14 cellular contexts compared by ENCODE assay signal in genomic region chr5:176614805-176615478, GRCh38. TPM values are rescaled to one million over a fixed set of nuclear protein-coding genes. Genes with fewer than 3 reads are reported as not detected.
DNase-seq lines count a peak whose midpoint lies in the region; ATAC-seq, FAIRE-seq and TF ChIP-seq lines count a peak whose summit lies in the region.
"Had no signal": no experiment of that assay in that cellular context is flagged by ENCODE, and none has a peak within 500 bp of the region (broad histone marks: within the 10 kb centered on the region; RNA-seq: fewer than 3 reads in every experiment).

No MANE protein-coding gene starts in this region.

- no peak overlapping the region for H3K9ac ChIP-seq in HCT116 (ENCODE audit: low read length)
- H3K9ac ChIP-seq in endothelial cell of umbilical vein (replicated peaks; ENCODE audit: extremely low read depth, insufficient read depth, low read length): no peak overlapping the region
- no peak overlapping the region for H3K9ac ChIP-seq in smooth muscle cell (ENCODE audit: low read depth)

- peaks cover 3% of the 10 kb centered on the region for H3F3A ChIP-seq in smooth muscle cell (ENCODE audit: low read depth)

- H3K27me3 ChIP-seq in HCT116 (ENCODE audit: insufficient read depth, low read length): no peaks in the 10 kb centered on the region
- H3K27me3 ChIP-seq in RWPE2 (ENCODE audit: insufficient read depth, poor library complexity, severe bottlenecking): peaks cover 10% of the 10 kb centered on the region
- peaks cover 7 to 16% of the 10 kb centered on the region in 2 experiments for H3K27me3 ChIP-seq in endothelial cell of umbilical vein (ENCODE audit: control insufficient read depth in 2 of 2, insufficient read depth in 2 of 2, low read length in 2 of 2)
- peaks cover 38% of the 10 kb centered on the region for H3K27me3 ChIP-seq in smooth muscle cell (ENCODE audit: low read depth)

- H3K79me2 ChIP-seq in HCT116 (ENCODE audit: insufficient read depth, low read length) (no peaks in the 10 kb centered on the region), endothelial cell of umbilical vein (ENCODE audit: control insufficient read depth, insufficient read depth, low read length) (no peaks in the 10 kb centered on the region), smooth muscle cell (ENCODE audit: low read depth) (no peaks in the 10 kb centered on the region)
- H3K79me2 ChIP-seq: hepatocyte had no signal

- no peaks in the 10 kb centered on the region for H3K36me3 ChIP-seq in HCT116 (ENCODE audit: control insufficient read depth in 1 of 2, insufficient read depth in 2 of 2, low read length in 2 of 2)
- no peaks in the 10 kb centered on the region for H3K36me3 ChIP-seq in RWPE2 (ENCODE audit: low read depth)
- no peaks in the 10 kb centered on the region for H3K36me3 ChIP-seq in endothelial cell of umbilical vein (ENCODE audit: control insufficient read depth in 2 of 2, extremely low read depth in 1 of 2, insufficient read depth in 2 of 2, low read length in 2 of 2)
- no peaks in the 10 kb centered on the region for H3K36me3 ChIP-seq in smooth muscle cell (ENCODE audit: low read depth)

- ATAC-seq in HCT116 (no peak), RWPE2 (ENCODE audit: low read depth) (peak; percentile 68), GM19395 (IDR thresholded peaks at IDR 0.05; ENCODE audit: unreplicated experiment) (no peak)
- ATAC-seq in stimulated activated memory B cell treated with anti-CD40 and anti-IgM and Interleukin-4, amounts not matched to agents 10 μg/mL and 1 μg/mL and 100 μg/mL, for 72 hours: no peak

- H3K9me3 Mint-ChIP-seq in stimulated activated memory B cell treated with anti-CD40 and anti-IgM and Interleukin-4, amounts not matched to agents 10 μg/mL and 1 μg/mL and 100 μg/mL, for 72 hours: no peaks in the 10 kb centered on the region
- H3K9me3 Mint-ChIP-seq in activated naive CD4-positive, alpha-beta T cell treated with anti-CD3 and anti-CD28 coated beads, Interleukin-2, amount 10 ng/mL, durations not matched to agents 7 days and 5 days: no peaks in the 10 kb centered on the region
- H3K9me3 Mint-ChIP-seq: dendritic cell treated with granulocyte-macrophage colony-stimulating factor and Interleukin-4, amounts not matched to agents 40 ng/mL and 50 ng/mL, for 4 days; memory B cell had no signal

- H2AFZ ChIP-seq in HCT116 (ENCODE audit: low read depth, low read length, poor library complexity, severe bottlenecking) (no peak overlapping the region), endothelial cell of umbilical vein (ENCODE audit: low read depth, low read length) (no peak overlapping the region), smooth muscle cell (ENCODE audit: low read depth) (no peak overlapping the region)
- H2AFZ ChIP-seq: hepatocyte had no signal

- H3K27ac ChIP-seq in HCT116 (ENCODE audit: low read depth, low read length) (no peak overlapping the region), RWPE2 (ENCODE audit: poor library complexity, severe bottlenecking) (no peak overlapping the region), endothelial cell of umbilical vein (ENCODE audit: insufficient read depth, low read depth, low read length) (no peak overlapping the region), smooth muscle cell (ENCODE audit: low read depth) (no peak overlapping the region)
- H3K27ac ChIP-seq: hepatocyte had no signal

- H3K4me1 Mint-ChIP-seq in stimulated activated memory B cell treated with anti-CD40 and anti-IgM and Interleukin-4, amounts not matched to agents 10 μg/mL and 1 μg/mL and 100 μg/mL, for 72 hours: peaks cover 5% of the 10 kb centered on the region
- H3K4me1 Mint-ChIP-seq in activated naive CD4-positive, alpha-beta T cell treated with anti-CD3 and anti-CD28 coated beads, Interleukin-2, amount 10 ng/mL, durations not matched to agents 7 days and 5 days: peaks cover 20% of the 10 kb centered on the region

- H3K4me3 Mint-ChIP-seq in stimulated activated memory B cell treated with anti-CD40 and anti-IgM and Interleukin-4, amounts not matched to agents 10 μg/mL and 1 μg/mL and 100 μg/mL, for 72 hours: no peak overlapping the region
- no peak overlapping the region for H3K4me3 Mint-ChIP-seq in activated naive CD4-positive, alpha-beta T cell treated with anti-CD3 and anti-CD28 coated beads, Interleukin-2, amount 10 ng/mL, durations not matched to agents 7 days and 5 days
- H3K4me3 Mint-ChIP-seq: dendritic cell treated with granulocyte-macrophage colony-stimulating factor and Interleukin-4, amounts not matched to agents 40 ng/mL and 50 ng/mL, for 4 days; memory B cell had no signal

- no peaks in the 10 kb centered on the region for H3K9me3 ChIP-seq in HCT116 (ENCODE audit: control insufficient read depth in 1 of 2, insufficient read depth in 1 of 2, low read depth in 1 of 2, low read length in 2 of 2)
- H3K9me3 ChIP-seq in RWPE2 (ENCODE audit: severe bottlenecking): no peaks in the 10 kb centered on the region
- H3K9me3 ChIP-seq in endothelial cell of umbilical vein (replicated peaks; ENCODE audit: control insufficient read depth, insufficient read depth, low read length): no peaks in the 10 kb centered on the region
- no peaks in the 10 kb centered on the region for H3K9me3 ChIP-seq in smooth muscle cell (replicated peaks; ENCODE audit: low read depth)

- dilution Hi-C loops in endothelial cell of umbilical vein (cut with MboI; ENCODE audit: extremely low pct_ligation_motif_present, low sequenced_read_pairs): no loop called here

- TF ChIP-seq POLR2A in HCT116 (IDR thresholded peaks at IDR 0.05; ENCODE audit: borderline replicate concordance, extremely low read depth, insufficient read depth, insufficient read length) (no peak), endothelial cell of umbilical vein (IDR thresholded peaks at IDR 0.05; ENCODE audit: low read depth, low read length) (no peak)

- RAD21 ChIA-PET in HCT116 (lab: Charles Lee; ENCODE audit: low non-redundant PET in 1 of 2, low total read pairs in 2 of 2, uncharacterized antibody in 2 of 2, unreplicated experiment in 2 of 2): interaction anchor here in 1 of 2 experiments (0.7 kb wide), 1 partner anchor 175 kb away, joined by 13 read pairs; no protein-coding TSS in a partner anchor

- intact Hi-C loops in HCT116 (cut with micrococcal nuclease) (no loop called here), endothelial cell of umbilical vein (cut with micrococcal nuclease) (loop anchor here (2.0 to 10.0 kb wide), 2 partner anchors 78 to 170 kb away; partner anchors contain the start of genes FAF2 and RNF44)

- no peaks in the 10 kb centered on the region for H3K9me2 ChIP-seq in HCT116 (ENCODE audit: insufficient read depth)

- POLR2A ChIA-PET in HCT116 (lab: Charles Lee) (no interaction called here), endothelial cell of umbilical vein (lab: Charles Lee) (no interaction called here)

- peaks cover 25 to 45% of the 10 kb centered on the region in 2 experiments for H3K4me1 ChIP-seq in HCT116 (ENCODE audit: control insufficient read depth in 1 of 2, insufficient read depth in 2 of 2, low read length in 2 of 2)
- peaks cover 8% of the 10 kb centered on the region for H3K4me1 ChIP-seq in RWPE2 (ENCODE audit: insufficient read depth, poor library complexity, severe bottlenecking)
- H3K4me1 ChIP-seq in endothelial cell of umbilical vein (ENCODE audit: control insufficient read depth, extremely low read depth, insufficient read depth, low read length): peaks cover 23% of the 10 kb centered on the region
- H3K4me1 ChIP-seq in smooth muscle cell (ENCODE audit: low read depth): peaks cover 6% of the 10 kb centered on the region

- H3K36me3 Mint-ChIP-seq in stimulated activated memory B cell treated with anti-CD40 and anti-IgM and Interleukin-4, amounts not matched to agents 10 μg/mL and 1 μg/mL and 100 μg/mL, for 72 hours: no peaks in the 10 kb centered on the region
- H3K36me3 Mint-ChIP-seq in activated naive CD4-positive, alpha-beta T cell treated with anti-CD3 and anti-CD28 coated beads, Interleukin-2, amount 10 ng/mL, durations not matched to agents 7 days and 5 days: no peaks in the 10 kb centered on the region
- H3K36me3 Mint-ChIP-seq: memory B cell had no signal

- 38% methylated on average over 8 of the region's 8 CpGs for WGBS in smooth muscle cell (ENCODE audit: low lambda C conversion rate)

- no peak for TF ChIP-seq CTCF in HCT116 (IDR thresholded peaks at IDR 0.05 in 2 of 3, conservative IDR thresholded peaks at IDR 0.05 in 1 of 3; ENCODE audit: borderline replicate concordance in 1 of 3, insufficient read depth in 1 of 3, low read depth in 2 of 3, low read length in 2 of 3)
- no peak for TF ChIP-seq CTCF in RWPE2 (IDR thresholded peaks at IDR 0.05; ENCODE audit: poor library complexity, severe bottlenecking)
- TF ChIP-seq CTCF in endothelial cell of umbilical vein (IDR thresholded peaks at IDR 0.05; ENCODE audit: extremely low read depth in 1 of 2, insufficient read depth in 1 of 2, low read depth in 1 of 2, low read length in 2 of 2): no peak
- TF ChIP-seq CTCF in smooth muscle cell (IDR thresholded peaks at IDR 0.05; ENCODE audit: borderline replicate concordance, insufficient read depth, poor library complexity, severe bottlenecking): no peak

- H3K9me1 ChIP-seq in endothelial cell of umbilical vein (replicated peaks; ENCODE audit: control insufficient read depth, extremely low read depth, insufficient read depth, low read length): no peaks in the 10 kb centered on the region

- peak; percentile 94 for FAIRE-seq in endothelial cell of umbilical vein (lab: Jason Lieb, UNC)

- TF ChIP-seq RAD21 in HCT116 (IDR thresholded peaks at IDR 0.05; ENCODE audit: low read depth): no peak

- H3K27me3 Mint-ChIP-seq in stimulated activated memory B cell treated with anti-CD40 and anti-IgM and Interleukin-4, amounts not matched to agents 10 μg/mL and 1 μg/mL and 100 μg/mL, for 72 hours: peaks cover 77% of the 10 kb centered on the region
- peaks cover 90% of the 10 kb centered on the region for H3K27me3 Mint-ChIP-seq in activated naive CD4-positive, alpha-beta T cell treated with anti-CD3 and anti-CD28 coated beads, Interleukin-2, amount 10 ng/mL, durations not matched to agents 7 days and 5 days

- H4K20me1 ChIP-seq in HCT116 (ENCODE audit: insufficient read depth): no peaks in the 10 kb centered on the region
- no peaks in the 10 kb centered on the region for H4K20me1 ChIP-seq in endothelial cell of umbilical vein (replicated peaks; ENCODE audit: control insufficient read depth, extremely low read depth, insufficient read depth, low read length)
- H4K20me1 ChIP-seq in smooth muscle cell (ENCODE audit: low read depth): no peaks in the 10 kb centered on the region

- DNase-seq in HCT116 (ENCODE audit: low read depth, low spot score): no peak
- peak; percentile 86 for DNase-seq in RWPE2 (ENCODE audit: low spot score)
- DNase-seq in endothelial cell of umbilical vein (ENCODE audit: low read depth, low spot score): peak; percentile 80
- no peak for DNase-seq in smooth muscle cell (lab: John Stamatoyannopoulos, UW; ENCODE audit: unreplicated experiment)
- no peak for DNase-seq in activated naive CD4-positive, alpha-beta T cell treated with anti-CD3 and anti-CD28 coated beads, Interleukin-2, amount 10 ng/mL, durations not matched to agents 7 days and 5 days
- DNase-seq: activated CD4-positive, alpha-beta T cell treated with anti-CD3 and anti-CD28 coated beads, Interleukin-2, amount 50 U/mL, for 4 hours; activated gamma-delta T cell; DMS153; MM.1S had no signal

- no TSS peak for BruUV-seq in HCT116 (replicated peaks; lab: Mats Ljungman, UMichigan)
- BruUV-seq in endothelial cell of umbilical vein (replicated peaks; lab: Mats Ljungman, UMichigan): no TSS peak

- CTCF ChIA-PET in HCT116 (lab: Charles Lee): no interaction called here
- CTCF ChIA-PET in endothelial cell of umbilical vein (lab: Charles Lee): interaction anchor here (0.6 kb wide), 2 partner anchors 19 to 68 kb away, joined by 3 to 4 read pairs; no protein-coding TSS in a partner anchor
- CTCF ChIA-PET in activated naive CD4-positive, alpha-beta T cell treated with anti-CD3 and anti-CD28 coated beads, Interleukin-2, amount 10 ng/mL, durations not matched to agents 7 days and 5 days (lab: Charles Lee): no interaction called here

- H3K4me3 ChIP-seq in HCT116 (replicated peaks in 1 of 2; ENCODE audit: low read depth in 1 of 2, low read length in 2 of 2) (no peak overlapping the region), RWPE2 (ENCODE audit: severe bottlenecking) (no peak overlapping the region), endothelial cell of umbilical vein (replicated peaks in 1 of 3; ENCODE audit: insufficient read depth in 1 of 3, low read depth in 1 of 3, low read length in 3 of 3) (no peak overlapping the region), smooth muscle cell (no peak overlapping the region)
- H3K4me3 ChIP-seq: hepatocyte had no signal

- H3K4me2 ChIP-seq in HCT116 (ENCODE audit: low read length) (peak overlapping the region; percentile 43), endothelial cell of umbilical vein (ENCODE audit: insufficient read depth, low read length) (no peak overlapping the region), smooth muscle cell (peak overlapping the region; percentile 65)
- H3K4me2 ChIP-seq: hepatocyte had no signal

- H3K27ac Mint-ChIP-seq in stimulated activated memory B cell treated with anti-CD40 and anti-IgM and Interleukin-4, amounts not matched to agents 10 μg/mL and 1 μg/mL and 100 μg/mL, for 72 hours: no peak overlapping the region
- H3K27ac Mint-ChIP-seq in activated naive CD4-positive, alpha-beta T cell treated with anti-CD3 and anti-CD28 coated beads, Interleukin-2, amount 10 ng/mL, durations not matched to agents 7 days and 5 days: no peak overlapping the region
- H3K27ac Mint-ChIP-seq: dendritic cell treated with granulocyte-macrophage colony-stimulating factor and Interleukin-4, amounts not matched to agents 40 ng/mL and 50 ng/mL, for 4 days; memory B cell had no signal

RNA-seq across cellular contexts. Expression of gene GPRIN1, which starts 5.0 kb away (rescaled TPM):
- total RNA-seq in HCT116 (2021; ENCODE audit: unreplicated experiment) (14.2 TPM), endothelial cell of umbilical vein (9.3 and 10.4 TPM in 2 replicates), smooth muscle cell (0.63 and 3.6 TPM in 2 replicates)
- 6.1 and 7.6 TPM in 2 replicates for polyA plus RNA-seq in HCT116 (2012)
- polyA plus RNA-seq in endothelial cell of umbilical vein (2.4 and 2.6 TPM in 2 replicates), smooth muscle cell (2.1 and 5.0 TPM in 2 replicates)
- 3.2 and 4.2 TPM in 2 replicates for polyA plus RNA-seq in endothelial cell of umbilical vein (2011; cell fraction: cytosol; rRNA removed)
- 2.6 and 3.1 TPM in 2 replicates for polyA plus RNA-seq in endothelial cell of umbilical vein (2011; cell fraction: nucleus; rRNA removed)
- 6.2 TPM in 2 replicates for polyA plus RNA-seq in endothelial cell of umbilical vein (2012)
- polyA minus RNA-seq in endothelial cell of umbilical vein: 2.7 and 3.4 TPM in 2 replicates
- polyA minus RNA-seq in endothelial cell of umbilical vein (2011; cell fraction: cytosol; rRNA and poly(A)+ RNA removed): 4.4 TPM
- 1.8 and 2.9 TPM in 2 replicates for polyA minus RNA-seq in endothelial cell of umbilical vein (2011; cell fraction: nucleus; rRNA and poly(A)+ RNA removed)

RNA-seq across cellular contexts. Expression of gene SNCB, which starts 15.4 kb away (rescaled TPM):
- total RNA-seq in HCT116 (2021; ENCODE audit: unreplicated experiment) (not detected), endothelial cell of umbilical vein (not detected in 2 replicates), smooth muscle cell (0.45 TPM in 1 of 2 replicates, not detected in the other)
- not detected in 2 replicates for polyA plus RNA-seq in HCT116 (2012)
- polyA plus RNA-seq in endothelial cell of umbilical vein (0.08 TPM in 1 of 2 replicates, not detected in the other), smooth muscle cell (0.55 and 0.71 TPM in 2 replicates)
- polyA plus RNA-seq in endothelial cell of umbilical vein (2011; cell fraction: cytosol; rRNA removed): 0.07 TPM in 1 of 2 replicates, not detected in the other
- 0.12 TPM in 1 of 2 replicates, not detected in the other for polyA plus RNA-seq in endothelial cell of umbilical vein (2011; cell fraction: nucleus; rRNA removed)
- not detected in 2 replicates for polyA plus RNA-seq in endothelial cell of umbilical vein (2012)
- polyA minus RNA-seq in endothelial cell of umbilical vein: not detected in 2 replicates
- polyA minus RNA-seq in endothelial cell of umbilical vein (2011; cell fraction: cytosol; rRNA and poly(A)+ RNA removed): not detected
- not detected in 2 replicates for polyA minus RNA-seq in endothelial cell of umbilical vein (2011; cell fraction: nucleus; rRNA and poly(A)+ RNA removed)
- total RNA-seq: hepatocyte had no signal

RNA-seq across cellular contexts. Expression of gene EIF4E1B, which starts 15.5 kb away (rescaled TPM):
- total RNA-seq in HCT116 (2021; ENCODE audit: unreplicated experiment) (0.07 TPM), endothelial cell of umbilical vein (not detected in 2 replicates), smooth muscle cell (not detected in 2 replicates)
- 0.17 and 0.22 TPM in 2 replicates for polyA plus RNA-seq in HCT116 (2012)
- polyA plus RNA-seq in endothelial cell of umbilical vein (not detected in 2 replicates), smooth muscle cell (not detected in 2 replicates)
- polyA plus RNA-seq in endothelial cell of umbilical vein (2011; cell fraction: cytosol; rRNA removed): not detected in 2 replicates
- not detected in 2 replicates for polyA plus RNA-seq in endothelial cell of umbilical vein (2011; cell fraction: nucleus; rRNA removed)
- not detected in 2 replicates for polyA plus RNA-seq in endothelial cell of umbilical vein (2012)
- not detected in 2 replicates for polyA minus RNA-seq in endothelial cell of umbilical vein
- polyA minus RNA-seq in endothelial cell of umbilical vein (2011; cell fraction: cytosol; rRNA and poly(A)+ RNA removed): not detected
- polyA minus RNA-seq in endothelial cell of umbilical vein (2011; cell fraction: nucleus; rRNA and poly(A)+ RNA removed): not detected in 2 replicates
- total RNA-seq: hepatocyte had no signal
- polyA plus RNA-seq: hepatocyte had no signal

RNA-seq across cellular contexts. Expression of gene TSPAN17, which starts 32.3 kb away (rescaled TPM):
- 50.1 TPM for total RNA-seq in HCT116 (2021; ENCODE audit: unreplicated experiment)
- polyA plus RNA-seq in HCT116 (2012): 35.1 and 36.3 TPM in 2 replicates
- total RNA-seq in endothelial cell of umbilical vein: 55.9 and 57.0 TPM in 2 replicates
- polyA plus RNA-seq in endothelial cell of umbilical vein: 64.1 and 73.3 TPM in 2 replicates
- 45.0 and 54.0 TPM in 2 replicates for polyA plus RNA-seq in endothelial cell of umbilical vein (2011; cell fraction: cytosol; rRNA removed)
- polyA plus RNA-seq in endothelial cell of umbilical vein (2011; cell fraction: nucleus; rRNA removed): 85.7 and 95.0 TPM in 2 replicates
- 54.6 and 56.8 TPM in 2 replicates for polyA plus RNA-seq in endothelial cell of umbilical vein (2012)
- polyA minus RNA-seq in endothelial cell of umbilical vein: 91.1 and 94.5 TPM in 2 replicates
- polyA minus RNA-seq in endothelial cell of umbilical vein (2011; cell fraction: cytosol; rRNA and poly(A)+ RNA removed): 12.0 TPM
- polyA minus RNA-seq in endothelial cell of umbilical vein (2011; cell fraction: nucleus; rRNA and poly(A)+ RNA removed): 30.8 and 33.2 TPM in 2 replicates
- total RNA-seq in smooth muscle cell: 31.0 and 35.9 TPM in 2 replicates
- 29.7 and 34.4 TPM in 2 replicates for polyA plus RNA-seq in smooth muscle cell

Comparison
In these comparisons a context has a peak if more than half of its experiments do, and no peak if none do; other contexts are left out.
1. DNase-seq: peak in RWPE2 (single experiment) and endothelial cell of umbilical vein (single experiment); none in HCT116 (single experiment), smooth muscle cell (single experiment) and activated naive CD4-positive, alpha-beta T cell treated with anti-CD3 and anti-CD28 coated beads, Interleukin-2, amount 10 ng/mL, durations not matched to agents 7 days and 5 days (single experiment).